Comparison of ENCODE assay signal across 32 cellular contexts in the genomic region with DNA sequence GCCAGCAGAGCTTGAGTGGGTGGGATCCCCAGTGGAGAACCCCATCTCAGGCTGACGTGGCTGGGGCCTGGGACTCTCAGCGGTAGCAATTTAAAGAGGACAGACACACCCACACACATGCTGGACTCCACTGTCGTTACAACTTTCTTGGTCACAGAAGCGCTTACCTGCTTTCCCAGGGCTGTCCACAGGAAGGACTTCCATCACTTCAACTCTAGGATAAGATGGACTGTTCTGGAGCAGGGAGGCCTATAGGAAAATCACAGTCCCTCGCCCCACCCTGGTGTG. TPM values are rescaled to one million over a fixed set of nuclear protein-coding genes. Genes with fewer than 3 reads are reported as not detected.
A peak's percentile ranks its signal among the peaks of the same experiment; 100 is the strongest.
DNase-seq lines count a peak whose midpoint lies in the region; ATAC-seq and TF ChIP-seq lines count a peak whose summit lies in the region.
"Had no signal": no experiment of that assay in that cellular context is flagged by ENCODE, and none has a peak within 500 bp of the region (broad histone marks: within the 10 kb centered on the region; RNA-seq: fewer than 3 reads in every experiment).

No MANE protein-coding gene starts in this region.

- no peaks in the 10 kb centered on the region for H3K9me2 ChIP-seq in GM23338 (ENCODE audit: insufficient read depth)

- TF ChIP-seq CTCF in GM23338 (conservative IDR thresholded peaks at IDR 0.05; ENCODE audit: low read depth in 2 of 2) (no peak), coronary artery (IDR thresholded peaks at IDR 0.05) (no peak), mesothelial cell of epicardium (IDR thresholded peaks at IDR 0.05; ENCODE audit: unreplicated experiment) (no peak), MCF 10A (IDR thresholded peaks at IDR 0.05; ENCODE audit: unreplicated experiment) (no peak)

- 0 out of 3 replicates have a peak, but pooled peaks cover 8% of the 10 kb centered on the region for H3K36me3 Mint-ChIP-seq in GM23338 (ENCODE audit: low read depth)
- no peaks in the 10 kb centered on the region for H3K36me3 Mint-ChIP-seq in mesothelial cell of epicardium
- peaks cover 5% of the 10 kb centered on the region for H3K36me3 Mint-ChIP-seq in MCF 10A (ENCODE audit: insufficient read depth, unreplicated experiment)
- H3K36me3 Mint-ChIP-seq: activated naive CD4-positive, alpha-beta T cell treated with anti-CD3 and anti-CD28 coated beads, Interleukin-2, amount 50 U/mL, for 72 hours; immature natural killer cell had no signal

- CTCF ChIA-PET in MCF 10A (lab: Yijun Ruan, JAX) = interaction anchor here (0.6 to 1.6 kb wide), 4 partner anchors 23 to 291 kb away, joined by 3 to 4 read pairs (median 3); no protein-coding TSS in a partner anchor

- H3K27me3 ChIP-seq in GM23338 (ENCODE audit: insufficient read depth) = peaks cover 11% of the 10 kb centered on the region; the same call in 1 of the 2 replicates
- H3K27me3 ChIP-seq: esophagus squamous epithelium, hepatocyte, SJCRH30 had no signal

- DNase-seq in Ammon's horn (ENCODE audit: low spot score) = peak; percentile 3
- DNase-seq in GM23338 (ENCODE audit: low spot score) = no peak
- DNase-seq in coronary artery (ENCODE audit: low spot score) = peak; percentile 66
- no peak for DNase-seq in mesothelial cell of epicardium (ENCODE audit: low spot score in 2 of 2, unreplicated experiment in 2 of 2)
- DNase-seq in MCF 10A (ENCODE audit: unreplicated experiment) = no peak
- DNase-seq: activated B cell treated with CpG ODN at 0.5 μM for 24 hours; activated CD4-positive, alpha-beta T cell treated with anti-CD3 and anti-CD28 coated beads, Interleukin-2, amount 50 U/mL, for 4 hours; esophagus squamous epithelium; foreskin melanocyte; GDM1; immature natural killer cell; left lung; NCI-H1048; NCI-H1694 treated with DMSO at 0.1 percent for 48 hours; NCI-H2171 treated with DMSO at 0.1 percent for 48 hours; NCI-H524 treated with DMSO at 0.1 percent for 48 hours; nephron progenitor cell; NK-92 treated with Interleukin-12 subunit alpha and Interleukin-12 subunit beta, amount 100 ng/mL, for 24 hours; SJCRH30; small intestine; stimulated activated CD4-positive, alpha-beta T cell treated with anti-CD3 and anti-CD28 coated beads, Interleukin-2, amount 100 ng/mL, for 24 hours; T-helper 1 cell; transverse colon had no signal

- H3K4me3 Mint-ChIP-seq in GM23338 (no peak overlapping the region), mesothelial cell of epicardium (peak overlapping the region; percentile 17), MCF 10A (ENCODE audit: unreplicated experiment) (no peak overlapping the region)
- H3K4me3 Mint-ChIP-seq: activated B cell treated with CpG ODN at 0.5 μM for 24 hours had no signal

- POLR2A ChIA-PET in MCF 10A (lab: Yijun Ruan, JAX) = interaction anchor here (0.6 to 9.3 kb wide), 6 partner anchors 11 to 384 kb away, joined by 3 to 146 read pairs (median 4); no protein-coding TSS in a partner anchor

- no peaks in the 10 kb centered on the region for H3K9me3 Mint-ChIP-seq in GM23338
- H3K9me3 Mint-ChIP-seq in mesothelial cell of epicardium = no peaks in the 10 kb centered on the region
- no peaks in the 10 kb centered on the region for H3K9me3 Mint-ChIP-seq in MCF 10A (ENCODE audit: unreplicated experiment)
- H3K9me3 Mint-ChIP-seq: activated B cell treated with CpG ODN at 0.5 μM for 24 hours; activated naive CD4-positive, alpha-beta T cell treated with anti-CD3 and anti-CD28 coated beads, Interleukin-2, amount 50 U/mL, for 72 hours; activated T-helper 2 cell treated with anti-CD3 and anti-CD28 coated beads, Interferon-gamma antibody, Interleukin-2, Interleukin-4, amounts not matched to agents 10 μg/mL and 5 μg/mL and 100 μg/mL, durations not matched to agents 14 hours and 24 hours and 36 hours; immature natural killer cell; nephron progenitor cell had no signal

- peaks cover 7% of the 10 kb centered on the region; the same call in 1 of the 2 replicates for H4K20me1 ChIP-seq in GM23338 (replicated peaks; ENCODE audit: insufficient read depth)

- H3K27ac Mint-ChIP-seq in GM23338 (no peak overlapping the region), mesothelial cell of epicardium (peak overlapping the region; percentile 50), MCF 10A (ENCODE audit: low read depth, unreplicated experiment) (no peak overlapping the region)
- H3K27ac Mint-ChIP-seq: activated B cell treated with CpG ODN at 0.5 μM for 24 hours; activated naive CD4-positive, alpha-beta T cell treated with anti-CD3 and anti-CD28 coated beads, Interleukin-2, amount 50 U/mL, for 72 hours; activated T-helper 2 cell treated with anti-CD3 and anti-CD28 coated beads, Interferon-gamma antibody, Interleukin-2, Interleukin-4, amounts not matched to agents 10 μg/mL and 5 μg/mL and 100 μg/mL, durations not matched to agents 14 hours and 24 hours and 36 hours had no signal

- H3F3A ChIP-seq in GM23338 (replicated peaks; ENCODE audit: low read depth) = peaks cover 12% of the 10 kb centered on the region; the same call in 1 of the 2 replicates

- no peak overlapping the region for H2AFZ ChIP-seq in GM23338
- H2AFZ ChIP-seq: hepatocyte had no signal

- H3K27ac ChIP-seq in GM23338 (ENCODE audit: low read depth) (no peak overlapping the region), coronary artery (peak overlapping the region in 1 of 2 donors; percentile 75)
- H3K27ac ChIP-seq: BLaER1 treated with 17β-estradiol and CSF1 and Interleukin-3, amounts not matched to agents 10 nM and 100 nM; hepatocyte; left lung; SJCRH30; transverse colon had no signal

- ATAC-seq in GM23338 (no peak), HG03457 (IDR thresholded peaks at IDR 0.05; ENCODE audit: unreplicated experiment) (no peak), GM19023 (IDR thresholded peaks at IDR 0.05; ENCODE audit: unreplicated experiment) (no peak), GM21737 (IDR thresholded peaks at IDR 0.05; ENCODE audit: unreplicated experiment) (no peak)
- ATAC-seq: activated naive CD4-positive, alpha-beta T cell treated with anti-CD3 and anti-CD28 coated beads, Interleukin-2, amount 50 U/mL, for 72 hours; HepG2 had no signal

- intact Hi-C loops in MCF 10A (cut with micrococcal nuclease) = no loop called here

- peaks cover 82% of the 10 kb centered on the region for H3K79me2 ChIP-seq in GM23338 (replicated peaks; ENCODE audit: insufficient read depth)

- peak overlapping the region; percentile 99 for H3K4me2 ChIP-seq in GM23338

- peak overlapping the region; percentile 96; the same call in 1 of the 2 replicates for H3K4me3 ChIP-seq in GM23338
- no peak overlapping the region for H3K4me3 ChIP-seq in coronary artery
- H3K4me3 ChIP-seq: BLaER1 treated with 17β-estradiol and CSF1 and Interleukin-3, amounts not matched to agents 10 nM and 100 nM; hepatocyte; left lung; SJCRH30; stomach; transverse colon had no signal

- H3K4me1 ChIP-seq in GM23338 (ENCODE audit: insufficient read depth) = peaks cover 66% of the 10 kb centered on the region
- H3K4me1 ChIP-seq: SJCRH30 had no signal

- H3K4me1 Mint-ChIP-seq in GM23338 (peaks cover 82% of the 10 kb centered on the region), mesothelial cell of epicardium (peaks cover 83% of the 10 kb centered on the region), MCF 10A (ENCODE audit: insufficient read depth, unreplicated experiment) (peaks cover 25% of the 10 kb centered on the region)

- BruUV-seq in MCF 10A (replicated peaks; lab: Mats Ljungman, UMichigan) = no TSS peak

- peaks cover 23% of the 10 kb centered on the region for H3K27me3 Mint-ChIP-seq in GM23338 (ENCODE audit: insufficient read depth, low read depth, poor library complexity)
- no peaks in the 10 kb centered on the region for H3K27me3 Mint-ChIP-seq in mesothelial cell of epicardium (ENCODE audit: low read depth)
- H3K27me3 Mint-ChIP-seq in MCF 10A (ENCODE audit: insufficient read depth, unreplicated experiment) = no peaks in the 10 kb centered on the region

- H3K36me3 ChIP-seq in GM23338 (ENCODE audit: insufficient read depth) = no peaks in the 10 kb centered on the region
- H3K36me3 ChIP-seq: BLaER1 treated with 17β-estradiol and CSF1 and Interleukin-3, amounts not matched to agents 10 nM and 100 nM; esophagus squamous epithelium; left lung; SJCRH30; stomach; transverse colon had no signal

TF ChIP-seq in GM23338, 12 proteins besides CTCF, POLR2A, EP300 and RAD21 (continues in another document):
- no peak for TF ChIP-seq EZH2 (IDR thresholded peaks at IDR 0.05; ENCODE audit: low read depth, unreplicated experiment)
- TF ChIP-seq ZNF331 (CRISPR knock-in tag; IDR thresholded peaks at IDR 0.05; ENCODE audit: low read depth) = no peak
- TF ChIP-seq, protein P1, sequence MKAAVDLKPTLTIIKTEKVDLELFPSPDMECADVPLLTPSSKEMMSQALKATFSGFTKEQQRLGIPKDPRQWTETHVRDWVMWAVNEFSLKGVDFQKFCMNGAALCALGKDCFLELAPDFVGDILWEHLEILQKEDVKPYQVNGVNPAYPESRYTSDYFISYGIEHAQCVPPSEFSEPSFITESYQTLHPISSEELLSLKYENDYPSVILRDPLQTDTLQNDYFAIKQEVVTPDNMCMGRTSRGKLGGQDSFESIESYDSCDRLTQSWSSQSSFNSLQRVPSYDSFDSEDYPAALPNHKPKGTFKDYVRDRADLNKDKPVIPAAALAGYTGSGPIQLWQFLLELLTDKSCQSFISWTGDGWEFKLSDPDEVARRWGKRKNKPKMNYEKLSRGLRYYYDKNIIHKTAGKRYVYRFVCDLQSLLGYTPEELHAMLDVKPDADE (IDR thresholded peaks at IDR 0.05) = no peak
- no peak for TF ChIP-seq EZH2phosphoT487 (IDR thresholded peaks at IDR 0.05; ENCODE audit: unreplicated experiment)
- no peak for TF ChIP-seq JUNB (IDR thresholded peaks at IDR 0.05; ENCODE audit: unreplicated experiment)
- TF ChIP-seq CREB1 (CRISPR knock-in tag; IDR thresholded peaks at IDR 0.05; ENCODE audit: low read depth) = no peak

RNA-seq across cellular contexts. Expression of a gene that starts 6.4 kb away (rescaled TPM):
- 25.2 and 31.2 TPM in 2 replicates for total RNA-seq in GM23338 (2014; rRNA removed; shearing (Covaris generic))
- polyA plus RNA-seq in GM23338 (2016; fragmentation: Nextera tagmentation; extraction: Ambion mirVana) = 8.0 and 8.7 TPM in 2 replicates
- total RNA-seq in mesothelial cell of epicardium = 84.8 to 91.5 TPM (median 85.7 TPM) in 3 replicates
- 80.5 and 82.4 TPM in 2 replicates for total RNA-seq in MCF 10A (2022)
- total RNA-seq: activated B cell treated with CpG ODN at 0.5 μM for 24 hours; activated naive CD4-positive, alpha-beta T cell treated with anti-CD3 and anti-CD28 coated beads, Interleukin-2, amount 50 U/mL, for 72 hours; activated T-helper 2 cell treated with anti-CD3 and anti-CD28 coated beads, Interferon-gamma antibody, Interleukin-2, Interleukin-4, amounts not matched to agents 10 μg/mL and 5 μg/mL and 100 μg/mL, durations not matched to agents 14 hours and 24 hours and 36 hours had no signal

Comparison
In these comparisons a context has a peak if more than half of its experiments do, and no peak if none do; other contexts are left out.
1. DNase-seq: peak in Ammon's horn (single experiment) and coronary artery (single experiment); none in GM23338 (single experiment), mesothelial cell of epicardium (0 of 2) and MCF 10A (single experiment).